ENCODE assay signal across 22 cellular contexts in genomic region chr16:30766206-30766921, GRCh38. TPM values are rescaled to one million over a fixed set of nuclear protein-coding genes. Genes with fewer than 3 reads are reported as not detected.
"Had no signal": no experiment of that assay in that cellular context is flagged by ENCODE, and none has a peak within 500 bp of the region (broad histone marks: within the 10 kb centered on the region; RNA-seq: fewer than 3 reads in every experiment).

No MANE protein-coding gene starts in this region.

- H3K27me3 ChIP-seq: ascending aorta, gastrocnemius medialis, thyroid gland had no signal

- DNase-seq: activated CD4-positive, alpha-beta memory T cell treated with anti-CD3 and anti-CD28 coated beads, Interleukin-2, amount 10 ng/mL, durations not matched to agents 7 days and 5 days; activated CD4-positive, alpha-beta T cell treated with anti-CD3 and anti-CD28 coated beads for 48 hours; activated CD4-positive, CD25-positive, alpha-beta regulatory T cell; activated CD8-positive, alpha-beta memory T cell treated with anti-CD3 and anti-CD28 coated beads, Interleukin-2, amount 10 ng/mL, durations not matched to agents 7 days and 5 days; activated effector memory CD4-positive, alpha-beta T cell treated with anti-CD3 and anti-CD28 coated beads, Interleukin-2, amount 50 U/mL, for 16 hours; activated naive CD4-positive, alpha-beta T cell treated with anti-CD3 and anti-CD28 coated beads, Interleukin-2, amount 50 U/mL, for 16 hours; cerebellar nuclear complex; cortex of kidney; gastrocnemius medialis; head of caudate nucleus; occipital lobe; stimulated activated CD4-positive, alpha-beta T cell treated with anti-CD3 and anti-CD28 coated beads, Interleukin-12 subunit alpha, Interleukin-12 subunit beta, amount 100 ng/mL, for 4 hours; stimulated activated CD4-positive, alpha-beta T cell treated with anti-CD3 and anti-CD28 coated beads, Interleukin-1b, Interleukin-23, amount 100 ng/mL, for 48 hours; stimulated activated CD8-positive, alpha-beta memory T cell treated with anti-CD3 and anti-CD28 coated beads, Interleukin-4, amount 100 ng/mL, for 48 hours; stimulated activated naive CD4-positive, alpha-beta T cell treated with Interleukin-2 at 50 U/mL for 16 hours; thyroid gland had no signal

- H3K9me3 ChIP-seq: ascending aorta, gastrocnemius medialis, thyroid gland had no signal

- H3K27me3 Mint-ChIP-seq: activated CD4-positive, alpha-beta memory T cell treated with anti-CD3 and anti-CD28 coated beads, Interleukin-2, amount 10 ng/mL, durations not matched to agents 7 days and 5 days; activated CD8-positive, alpha-beta memory T cell treated with anti-CD3 and anti-CD28 coated beads, Interleukin-2, amount 10 ng/mL, durations not matched to agents 7 days and 5 days; progenitor cell of endocrine pancreas had no signal

- H3K27ac ChIP-seq: ascending aorta, gastrocnemius medialis, thyroid gland had no signal

- H3K27ac Mint-ChIP-seq: activated CD4-positive, alpha-beta memory T cell treated with anti-CD3 and anti-CD28 coated beads, Interleukin-2, amount 10 ng/mL, durations not matched to agents 7 days and 5 days; activated CD8-positive, alpha-beta memory T cell treated with anti-CD3 and anti-CD28 coated beads, Interleukin-2, amount 10 ng/mL, durations not matched to agents 7 days and 5 days; nephron; progenitor cell of endocrine pancreas; T-helper 2 cell treated with Interferon-gamma antibody and Interleukin-4, amounts not matched to agents 5 μg/mL and 100 μg/mL, for 36 hours had no signal

- H3K4me3 ChIP-seq: ascending aorta, gastrocnemius medialis, lung, thyroid gland had no signal

- H3K9me3 Mint-ChIP-seq: activated CD4-positive, alpha-beta memory T cell treated with anti-CD3 and anti-CD28 coated beads, Interleukin-2, amount 10 ng/mL, durations not matched to agents 7 days and 5 days; nephron; T-helper 2 cell treated with Interferon-gamma antibody and Interleukin-4, amounts not matched to agents 5 μg/mL and 100 μg/mL, for 36 hours had no signal

- H3K4me3 Mint-ChIP-seq: activated CD4-positive, alpha-beta memory T cell treated with anti-CD3 and anti-CD28 coated beads, Interleukin-2, amount 10 ng/mL, durations not matched to agents 7 days and 5 days; activated CD8-positive, alpha-beta memory T cell treated with anti-CD3 and anti-CD28 coated beads, Interleukin-2, amount 10 ng/mL, durations not matched to agents 7 days and 5 days; T-helper 2 cell treated with Interferon-gamma antibody and Interleukin-4, amounts not matched to agents 5 μg/mL and 100 μg/mL, for 36 hours had no signal

- ATAC-seq: activated CD8-positive, alpha-beta memory T cell treated with anti-CD3 and anti-CD28 coated beads, Interleukin-2, amount 10 ng/mL, durations not matched to agents 7 days and 5 days; esophagus mucosa; gastrocnemius medialis had no signal

RNA-seq across cellular contexts. Expression of gene CFAP119, which starts 4.5 kb away (rescaled TPM):
- total RNA-seq: ascending aorta had no signal
